8 cellular contexts compared by ENCODE assay signal in genomic region chr10:78302989-78303854, GRCh38.
DNase-seq lines count a peak whose midpoint lies in the region; ATAC-seq and TF ChIP-seq lines count a peak whose summit lies in the region.

No MANE protein-coding gene starts in this region.

- H3K27ac ChIP-seq in foreskin keratinocyte (no peak overlapping the region), neutrophil (peak overlapping the region; percentile 94), substantia nigra (ENCODE audit: low read depth, low read length, poor library complexity, severe bottlenecking) (peak overlapping the region; percentile 96)

- TF ChIP-seq POLR2A in Raji (IDR thresholded peaks at IDR 0.05; ENCODE audit: insufficient read depth, low read depth, low read length), result peak; percentile 75

- in situ Hi-C loops in HAP-1 (cut with MboI; ENCODE audit: low sequenced_read_pairs), result loop anchor here (10.0 kb wide), 1 partner anchor 258 kb away; no protein-coding TSS in a partner anchor

- peaks cover 5% of the 10 kb centered on the region; the same call in 1 of the 2 replicates for H3K4me1 ChIP-seq in HAP-1
- H3K4me1 ChIP-seq in foreskin keratinocyte, result no peaks in the 10 kb centered on the region
- H3K4me1 ChIP-seq in neutrophil (ENCODE audit: control insufficient read depth in 1 of 2, insufficient read depth in 1 of 2, low read depth in 1 of 2, low read length in 1 of 2), result peaks cover 30 to 46% of the 10 kb centered on the region in 2 experiments

- H3K36me3 ChIP-seq in HAP-1 (replicated peaks) (no peaks in the 10 kb centered on the region), neutrophil (no peaks in the 10 kb centered on the region)

- H3K4me3 ChIP-seq in HAP-1, result peak overlapping the region; percentile 39
- H3K4me3 ChIP-seq in neutrophil (ENCODE audit: low read depth in 1 of 2, low read length in 1 of 2), result peak overlapping the region; percentile 64 to 74

- TF ChIP-seq CTCF in foreskin keratinocyte (conservative IDR thresholded peaks at IDR 0.05) (peak; percentile 88), neutrophil (IDR thresholded peaks at IDR 0.05) (peak; percentile 99)

- H3K9me3 ChIP-seq in HAP-1 (no peaks in the 10 kb centered on the region), neutrophil (no peaks in the 10 kb centered on the region)

- H3K27me3 ChIP-seq in HAP-1 (ENCODE audit: low read depth) (0 out of 2 replicates have a peak, but pooled peaks cover 7% of the 10 kb centered on the region), foreskin keratinocyte (peaks cover 22% of the 10 kb centered on the region), neutrophil (no peaks in the 10 kb centered on the region)

- DNase-seq in GF-D8 (lab: John Stamatoyannopoulos, UW) (peak; percentile 76), HAP-1 (ENCODE audit: low spot score in 2 of 2) (peak; percentile 87 to 96), M059J (ENCODE audit: low read depth) (peak; percentile 92), activated gamma-delta T cell (lab: John Stamatoyannopoulos, UW) (peak; percentile 98), foreskin keratinocyte (peak; percentile 47 to 72), substantia nigra (lab: John Stamatoyannopoulos, UW) (peak; percentile 74 to 97 (median 93))

- peak; percentile 92 for ATAC-seq in foreskin keratinocyte
